In the genomic region with DNA sequence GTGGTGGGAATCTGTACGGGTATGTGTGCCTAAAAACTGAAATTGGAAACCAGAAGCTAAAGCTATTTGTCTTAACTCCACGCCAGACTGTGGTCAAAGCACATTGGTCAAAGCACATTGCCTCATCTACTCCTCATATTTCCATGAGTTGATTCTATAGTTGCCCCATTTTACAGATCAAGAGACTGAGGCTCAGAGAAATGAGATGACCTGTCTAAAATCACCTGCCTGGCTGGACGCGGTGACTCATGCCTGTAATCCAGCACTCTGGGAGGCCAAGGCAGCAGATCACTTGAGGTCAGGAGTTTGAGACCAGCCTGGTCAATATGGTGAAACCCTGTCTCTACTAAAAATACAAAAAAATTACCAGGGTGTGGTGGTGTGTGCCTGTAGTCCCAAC, we compare ENCODE assay signal across 19 cellular contexts. TPM values are rescaled to one million over a fixed set of nuclear protein-coding genes. Genes with fewer than 3 reads are reported as not detected.
"Had no signal": no experiment of that assay in that cellular context is flagged by ENCODE, and none has a peak within 500 bp of the region (broad histone marks: within the 10 kb centered on the region; RNA-seq: fewer than 3 reads in every experiment).

No MANE protein-coding gene starts in this region.

- H3K27me3 ChIP-seq: MG63 had no signal

- H3K27ac ChIP-seq: SJSA1, SK-N-MC had no signal

- FAIRE-seq: RCC 7860 had no signal

- H3K4me1 ChIP-seq: SJSA1 had no signal

- H3K4me3 ChIP-seq: MG63, SJSA1, SK-N-MC had no signal

- H3K9me3 ChIP-seq: MG63, SJSA1 had no signal

- H3K36me3 ChIP-seq: MG63, SJSA1 had no signal

- DNase-seq: Karpas-422, KG1, NCI-H1092, NCI-H1105 treated with DMSO at 0.1 percent for 48 hours, NCI-H1417 treated with DMSO at 0.1 percent for 48 hours, NCI-H146, NCI-H1694 treated with DMSO at 0.1 percent for 48 hours, NCI-H1930, NCI-H2081, NCI-H2107, NCI-H2227 treated with DMSO at 0.1 percent for 48 hours, NCI-H524, NCI-H774, Right ventricle myocardium superior, SIG-M5 had no signal

RNA-seq across cellular contexts. Expression of gene MNX1, which starts 21.7 kb away (rescaled TPM):
- total RNA-seq: Right ventricle myocardium superior, SJSA1 had no signal
